In the genomic region with DNA sequence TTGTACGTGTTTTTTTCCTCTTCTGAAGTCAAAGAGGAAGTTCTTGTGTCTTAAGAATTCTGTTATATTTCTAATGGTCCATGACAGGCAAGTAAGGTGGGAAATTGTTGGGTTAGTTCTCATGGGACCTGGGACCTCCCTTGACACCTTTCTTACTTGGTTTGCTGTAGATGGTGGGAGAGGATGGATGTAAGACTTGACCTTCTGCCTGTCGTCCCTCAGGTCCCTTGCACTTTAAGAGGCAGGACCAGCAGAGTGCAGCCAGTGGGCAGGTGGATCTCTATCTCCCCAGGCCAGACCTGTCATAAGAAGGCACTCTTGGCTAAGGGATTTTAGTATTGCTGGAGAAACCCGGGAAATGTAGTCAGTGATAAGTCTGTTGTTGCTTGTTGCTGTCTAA, we compare ENCODE assay signal across 16 cellular contexts. TPM values are rescaled to one million over a fixed set of nuclear protein-coding genes. Genes with fewer than 3 reads are reported as not detected.
DNase-seq lines count a peak whose midpoint lies in the region; ATAC-seq, FAIRE-seq and TF ChIP-seq lines count a peak whose summit lies in the region.
"Had no signal": no experiment of that assay in that cellular context is flagged by ENCODE, and none has a peak within 500 bp of the region (broad histone marks: within the 10 kb centered on the region; RNA-seq: fewer than 3 reads in every experiment).

No MANE protein-coding gene starts in this region.

- H3K9ac ChIP-seq in astrocyte (ENCODE audit: low read length) = no peak overlapping the region

- peak overlapping the region; percentile 80 for H3K27ac Mint-ChIP-seq in activated CD4-positive, alpha-beta T cell treated with anti-CD3 and anti-CD28 coated beads for 36 hours
- H3K27ac Mint-ChIP-seq in HFFc6 = peak overlapping the region; percentile 73
- H3K27ac Mint-ChIP-seq in astrocyte (ENCODE audit: unreplicated experiment) = peak overlapping the region; percentile 64
- peak overlapping the region; percentile 80 to 91 for H3K27ac Mint-ChIP-seq in natural killer cell treated with Interleukin-12 subunit alpha and Interleukin-12 subunit beta and Interleukin-15 and Interleukin-18, amount 100 ng/mL, for 72 hours
- H3K27ac Mint-ChIP-seq in Caco-2 (ENCODE audit: unreplicated experiment) = no peak overlapping the region

- FAIRE-seq in astrocyte (lab: Jason Lieb, UNC) = no peak
- FAIRE-seq: GM19239, keratinocyte, small intestine had no signal

- no peaks in the 10 kb centered on the region for H3K27me3 ChIP-seq in astrocyte (ENCODE audit: insufficient read depth, low read length)
- no peaks in the 10 kb centered on the region for H3K27me3 ChIP-seq in left lung
- no peaks in the 10 kb centered on the region for H3K27me3 ChIP-seq in Caco-2 (replicated peaks; ENCODE audit: control insufficient read depth, insufficient read depth, low read length)
- H3K27me3 ChIP-seq: SJCRH30 had no signal

- peaks cover 93% of the 10 kb centered on the region for H3K4me1 Mint-ChIP-seq in activated CD4-positive, alpha-beta T cell treated with anti-CD3 and anti-CD28 coated beads for 36 hours
- peaks cover 90% of the 10 kb centered on the region for H3K4me1 Mint-ChIP-seq in HFFc6 (ENCODE audit: low read depth)
- H3K4me1 Mint-ChIP-seq in astrocyte (ENCODE audit: low read depth, unreplicated experiment) = peaks cover 70% of the 10 kb centered on the region
- H3K4me1 Mint-ChIP-seq in natural killer cell treated with Interleukin-12 subunit alpha and Interleukin-12 subunit beta and Interleukin-15 and Interleukin-18, amount 100 ng/mL, for 72 hours (ENCODE audit: low read depth in 2 of 2) = peaks cover 72 to 85% of the 10 kb centered on the region in 2 donors
- H3K4me1 Mint-ChIP-seq in Caco-2 (ENCODE audit: low read depth, unreplicated experiment) = peaks cover 7% of the 10 kb centered on the region

- H2AFZ ChIP-seq in astrocyte (ENCODE audit: low read depth, low read length) = no peak overlapping the region

- H3K36me3 Mint-ChIP-seq in activated CD4-positive, alpha-beta T cell treated with anti-CD3 and anti-CD28 coated beads for 36 hours (ENCODE audit: low read depth) = peaks cover 88% of the 10 kb centered on the region
- H3K36me3 Mint-ChIP-seq in HFFc6 (ENCODE audit: low read depth) = peaks cover 70% of the 10 kb centered on the region
- H3K36me3 Mint-ChIP-seq in astrocyte (ENCODE audit: low read depth, unreplicated experiment) = peaks cover 29% of the 10 kb centered on the region
- H3K36me3 Mint-ChIP-seq in natural killer cell treated with Interleukin-12 subunit alpha and Interleukin-12 subunit beta and Interleukin-15 and Interleukin-18, amount 100 ng/mL, for 72 hours = peaks cover 70% of the 10 kb centered on the region
- H3K36me3 Mint-ChIP-seq in Caco-2 (ENCODE audit: insufficient read depth, unreplicated experiment) = peaks cover 93% of the 10 kb centered on the region

- peaks cover 100% of the 10 kb centered on the region for H4K20me1 ChIP-seq in astrocyte (ENCODE audit: insufficient read depth, low read length)

- TF ChIP-seq CTCF in HFFc6 (IDR thresholded peaks at IDR 0.05) (no peak), astrocyte (IDR thresholded peaks at IDR 0.05; ENCODE audit: insufficient read depth, low read depth, low read length) (no peak), left lung (IDR thresholded peaks at IDR 0.05) (no peak), Caco-2 (IDR thresholded peaks at IDR 0.05; ENCODE audit: insufficient read depth in 1 of 2, low read depth in 1 of 2, low read length in 1 of 2, severe bottlenecking in 1 of 2, unreplicated experiment in 1 of 2) (no peak)

- no peaks in the 10 kb centered on the region for H3K27me3 Mint-ChIP-seq in activated CD4-positive, alpha-beta T cell treated with anti-CD3 and anti-CD28 coated beads for 36 hours
- H3K27me3 Mint-ChIP-seq in HFFc6 (ENCODE audit: insufficient read depth) = peaks cover 3% of the 10 kb centered on the region; the same call in 1 of the 2 replicates
- no peaks in the 10 kb centered on the region for H3K27me3 Mint-ChIP-seq in astrocyte (ENCODE audit: low read depth, unreplicated experiment)
- H3K27me3 Mint-ChIP-seq in natural killer cell treated with Interleukin-12 subunit alpha and Interleukin-12 subunit beta and Interleukin-15 and Interleukin-18, amount 100 ng/mL, for 72 hours = no peaks in the 10 kb centered on the region
- H3K27me3 Mint-ChIP-seq in Caco-2 (ENCODE audit: insufficient read depth, unreplicated experiment) = no peaks in the 10 kb centered on the region

- H3K36me3 ChIP-seq in astrocyte (ENCODE audit: insufficient read depth, low read length) (peaks cover 77% of the 10 kb centered on the region), left lung (peaks cover 5 to 88% of the 10 kb centered on the region in 2 donors), Caco-2 (ENCODE audit: control insufficient read depth, insufficient read depth, low read length) (peaks cover 3% of the 10 kb centered on the region; the same call in 1 of the 2 replicates)

- CTCF ChIA-PET in activated CD4-positive, alpha-beta T cell treated with anti-CD3 and anti-CD28 coated beads for 36 hours (lab: Charles Lee) = interaction anchor here (0.6 to 3.6 kb wide), 6 partner anchors 9 to 146 kb away, joined by 3 to 11 read pairs (median 4); no protein-coding TSS in a partner anchor
- CTCF ChIA-PET in Caco-2 (lab: Charles Lee) = no interaction called here

- no peaks in the 10 kb centered on the region for H3K9me3 Mint-ChIP-seq in activated CD4-positive, alpha-beta T cell treated with anti-CD3 and anti-CD28 coated beads for 36 hours (ENCODE audit: low read depth)
- no peaks in the 10 kb centered on the region for H3K9me3 Mint-ChIP-seq in HFFc6
- no peaks in the 10 kb centered on the region for H3K9me3 Mint-ChIP-seq in astrocyte (ENCODE audit: unreplicated experiment)
- no peaks in the 10 kb centered on the region for H3K9me3 Mint-ChIP-seq in natural killer cell treated with Interleukin-12 subunit alpha and Interleukin-12 subunit beta and Interleukin-15 and Interleukin-18, amount 100 ng/mL, for 72 hours
- no peaks in the 10 kb centered on the region for H3K9me3 Mint-ChIP-seq in Caco-2 (ENCODE audit: unreplicated experiment)

- H3K4me3 Mint-ChIP-seq in activated CD4-positive, alpha-beta T cell treated with anti-CD3 and anti-CD28 coated beads for 36 hours = peak overlapping the region; percentile 33
- H3K4me3 Mint-ChIP-seq in HFFc6 (peak overlapping the region; percentile 24; the same call in 1 of the 2 replicates), astrocyte (ENCODE audit: unreplicated experiment) (peak overlapping the region; percentile 66), Caco-2 (ENCODE audit: unreplicated experiment) (no peak overlapping the region)
- peak overlapping the region; percentile 78 for H3K4me3 Mint-ChIP-seq in natural killer cell treated with Interleukin-12 subunit alpha and Interleukin-12 subunit beta and Interleukin-15 and Interleukin-18, amount 100 ng/mL, for 72 hours

- ATAC-seq in activated CD4-positive, alpha-beta T cell treated with anti-CD3 and anti-CD28 coated beads for 36 hours = no peak
- no peak for ATAC-seq in natural killer cell treated with Interleukin-12 subunit alpha and Interleukin-12 subunit beta and Interleukin-15 and Interleukin-18, amount 100 ng/mL, for 72 hours
- no peak for ATAC-seq in left lung
- no peak for ATAC-seq in GM18907 (IDR thresholded peaks at IDR 0.05; ENCODE audit: unreplicated experiment)

- no peaks in the 10 kb centered on the region for H3K9me3 ChIP-seq in astrocyte (ENCODE audit: insufficient read depth, low read depth, low read length)
- H3K9me3 ChIP-seq in left lung = no peaks in the 10 kb centered on the region
- H3K9me3 ChIP-seq in Caco-2 = no peaks in the 10 kb centered on the region
- H3K9me3 ChIP-seq: SJCRH30 had no signal

- no TSS peak for BruUV-seq in Caco-2 (replicated peaks; lab: Mats Ljungman, UMichigan)

- no peak overlapping the region for H3K4me2 ChIP-seq in astrocyte (ENCODE audit: low read length)

- H3K4me3 ChIP-seq in astrocyte (ENCODE audit: insufficient read depth, low read depth, low read length) (no peak overlapping the region), left lung (no peak overlapping the region), Caco-2 (ENCODE audit: low read depth, low read length) (no peak overlapping the region)
- H3K4me3 ChIP-seq: coronary artery, SJCRH30 had no signal

- no peak for DNase-seq in activated CD4-positive, alpha-beta T cell treated with anti-CD3 and anti-CD28 coated beads for 36 hours
- no peak for DNase-seq in activated CD4-positive, alpha-beta T cell treated with anti-CD3 and anti-CD28 coated beads for 48 hours
- DNase-seq in HFFc6 = no peak
- DNase-seq in astrocyte (ENCODE audit: low read depth) = no peak
- DNase-seq in natural killer cell treated with Interleukin-12 subunit alpha and Interleukin-12 subunit beta and Interleukin-15 and Interleukin-18, amount 100 ng/mL, for 72 hours (ENCODE audit: low spot score) = no peak
- DNase-seq in left lung = no peak
- no peak for DNase-seq in Caco-2
- DNase-seq: erythroblast, NCI-H187, NCI-H510A treated with DMSO at 0.1 percent for 48 hours, SJCRH30, small intestine had no signal

- H3K27ac ChIP-seq in astrocyte (ENCODE audit: low read depth, low read length) = peak overlapping the region; percentile 77
- H3K27ac ChIP-seq in left lung = peak overlapping the region in 1 of 2 donors; percentile 5
- H3K27ac ChIP-seq: SJCRH30 had no signal

- peaks cover 100% of the 10 kb centered on the region for H3K79me2 ChIP-seq in astrocyte (ENCODE audit: insufficient read depth, low read length)

- H3K4me1 ChIP-seq in astrocyte (ENCODE audit: insufficient read depth, low read length) (peaks cover 37% of the 10 kb centered on the region), left lung (peaks cover 26 to 98% of the 10 kb centered on the region in 2 donors), Caco-2 (peaks cover 3% of the 10 kb centered on the region; the same call in 1 of the 2 replicates)

- POLR2A ChIA-PET in activated CD4-positive, alpha-beta T cell treated with anti-CD3 and anti-CD28 coated beads for 36 hours (lab: Charles Lee) = interaction anchor here (0.6 to 4.3 kb wide), 6 partner anchors 9 to 234 kb away, joined by 3 to 33 read pairs (median 3); a partner anchor contains a TSS
- POLR2A ChIA-PET in Caco-2 (lab: Charles Lee) = no interaction called here

- intact Hi-C loops in activated CD4-positive, alpha-beta T cell treated with anti-CD3 and anti-CD28 coated beads for 36 hours (cut with DNase I, micrococcal nuclease) = no loop called here
- intact Hi-C loops in left lung (cut with DNase I) (no loop called here), Caco-2 (cut with micrococcal nuclease; ENCODE audit: unreplicated experiment) (no loop called here)

RNA-seq across cellular contexts. Expression of a gene that starts 12.1 kb away (rescaled TPM):
- total RNA-seq in activated CD4-positive, alpha-beta T cell treated with anti-CD3 and anti-CD28 coated beads for 36 hours = 10 to 100 TPM; 42.4 to 51.4 TPM
- 10 to 100 TPM; 65.0 to 77.4 (median 72.0) TPM for total RNA-seq in HFFc6 (2021; fragmentation: NEBNext Ultra II Directional; extraction: Animal tissue kit (Norgen Biotek cat#: 25700))
- total RNA-seq in astrocyte (97.7 and 99.5 TPM in 2 replicates), left lung (10 to 100 TPM; 53.5 to 62.8 TPM), Caco-2 (2022) (42.9 and 47.1 TPM in 2 replicates)
- 10 to 100 TPM; 65.5 to 72.6 TPM for total RNA-seq in natural killer cell treated with Interleukin-12 subunit alpha and Interleukin-12 subunit beta and Interleukin-15 and Interleukin-18, amount 100 ng/mL, for 72 hours
